In genomic region chr1:8813991-8814390, GRCh38 we compare ENCODE assay signal across 17 cellular contexts. TPM values are rescaled to one million over a fixed set of nuclear protein-coding genes. Genes with fewer than 3 reads are reported as not detected.
A peak's percentile ranks its signal among the peaks of the same experiment; 100 is the strongest.
DNase-seq lines count a peak whose midpoint lies in the region; ATAC-seq and TF ChIP-seq lines count a peak whose summit lies in the region.
"Had no signal": no experiment of that assay in that cellular context is flagged by ENCODE, and none has a peak within 500 bp of the region (broad histone marks: within the 10 kb centered on the region; RNA-seq: fewer than 3 reads in every experiment).

No MANE protein-coding gene starts in this region.

- no peaks in the 10 kb centered on the region for H3K9me3 ChIP-seq in BLaER1 treated with 17β-estradiol and CSF1 and Interleukin-3, amounts not matched to agents 10 nM and 100 nM (replicated peaks in 1 of 11)
- H3K9me3 ChIP-seq in PC-9 (ENCODE audit: insufficient read depth, low read depth), result no peaks in the 10 kb centered on the region
- H3K9me3 ChIP-seq in parathyroid adenoma (ENCODE audit: control insufficient read depth, low read length), result no peaks in the 10 kb centered on the region
- H3K9me3 ChIP-seq in MG63, result no peaks in the 10 kb centered on the region
- H3K9me3 ChIP-seq: heart left ventricle had no signal

- DNase-seq in PC-9 (no peak), fibroblast of the aortic adventitia (ENCODE audit: low read depth) (peak; percentile 11), MG63 (no peak), AG20443 (ENCODE audit: low spot score) (no peak)
- DNase-seq: H7; heart left ventricle; left colon; NCI-H1436 treated with DMSO at 0.1 percent for 48 hours; stimulated activated CD4-positive, alpha-beta T cell treated with anti-CD3 and anti-CD28 coated beads, Interleukin-4, amount 100 ng/mL, for 4 hours; SW 1271; WERI-Rb-1 had no signal

- CTCF ChIA-PET in PC-9 (lab: Charles Lee), result interaction anchor here (0.6 kb wide), 1 partner anchor 14 kb away, joined by 3 read pairs; no protein-coding TSS in a partner anchor

- peaks cover 11% of the 10 kb centered on the region for H3F3A ChIP-seq in PC-9 (ENCODE audit: insufficient read depth, low read depth)

- no TSS peak for BruUV-seq in PC-9 (replicated peaks; lab: Mats Ljungman, UMichigan)

- POLR2A ChIA-PET in PC-9 (lab: Charles Lee; ENCODE audit: unreplicated experiment), result no interaction called here

- peak overlapping the region; percentile 67 to 98 (median 93); a peak in 19 of 22 replicates for H3K4me2 ChIP-seq in BLaER1 treated with 17β-estradiol and CSF1 and Interleukin-3, amounts not matched to agents 10 nM and 100 nM
- H3K4me2 ChIP-seq in PC-9, result peak overlapping the region; percentile 21; the same call in 1 of the 2 replicates
- H3K4me2 ChIP-seq in parathyroid adenoma (ENCODE audit: low read length), result peak overlapping the region; percentile 27

- peaks cover 0 to 4% (median 0%) of the 10 kb centered on the region in 11 experiments; a peak in 1 of 22 replicates for H3K36me3 ChIP-seq in BLaER1 treated with 17β-estradiol and CSF1 and Interleukin-3, amounts not matched to agents 10 nM and 100 nM
- H3K36me3 ChIP-seq in PC-9 (ENCODE audit: low read depth) (no peaks in the 10 kb centered on the region), parathyroid adenoma (ENCODE audit: control insufficient read depth, insufficient read depth, low read length) (no peaks in the 10 kb centered on the region), MG63 (no peaks in the 10 kb centered on the region)
- H3K36me3 ChIP-seq: cardiac muscle cell, heart left ventricle, WERI-Rb-1 had no signal

- H3K4me3 ChIP-seq in BLaER1 treated with 17β-estradiol and CSF1 and Interleukin-3, amounts not matched to agents 10 nM and 100 nM, result no peak overlapping the region
- H3K4me3 ChIP-seq in PC-9 (no peak overlapping the region), fibroblast of the aortic adventitia (ENCODE audit: low read depth, low read length) (no peak overlapping the region), parathyroid adenoma (ENCODE audit: low read depth, low read length) (no peak overlapping the region), MG63 (no peak overlapping the region)
- H3K4me3 ChIP-seq: cardiac muscle cell, heart left ventricle had no signal

- no peaks in the 10 kb centered on the region for H3K27me3 ChIP-seq in BLaER1 treated with 17β-estradiol and CSF1 and Interleukin-3, amounts not matched to agents 10 nM and 100 nM
- no peaks in the 10 kb centered on the region for H3K27me3 ChIP-seq in PC-9 (ENCODE audit: insufficient read depth, low read depth)
- H3K27me3 ChIP-seq in parathyroid adenoma (ENCODE audit: control insufficient read depth, insufficient read depth, low read length), result no peaks in the 10 kb centered on the region
- H3K27me3 ChIP-seq in MG63, result no peaks in the 10 kb centered on the region
- H3K27me3 ChIP-seq: cardiac muscle cell, heart left ventricle had no signal

- TF ChIP-seq CTCF in PC-9 (conservative IDR thresholded peaks at IDR 0.05), result no peak
- no peak for TF ChIP-seq CTCF in fibroblast of the aortic adventitia (IDR thresholded peaks at IDR 0.05; ENCODE audit: insufficient read depth, low read length)
- no peak for TF ChIP-seq CTCF in parathyroid adenoma (IDR thresholded peaks at IDR 0.05)

- H3K4me1 ChIP-seq in BLaER1 treated with 17β-estradiol and CSF1 and Interleukin-3, amounts not matched to agents 10 nM and 100 nM, result peaks cover 33 to 61% (median 43%) of the 10 kb centered on the region in 10 experiments
- peaks cover 41% of the 10 kb centered on the region for H3K4me1 ChIP-seq in PC-9 (replicated peaks; ENCODE audit: insufficient read depth)
- peaks cover 4% of the 10 kb centered on the region for H3K4me1 ChIP-seq in parathyroid adenoma

- H3K27ac ChIP-seq in BLaER1 treated with 17β-estradiol and CSF1 and Interleukin-3, amounts not matched to agents 10 nM and 100 nM, result 0 out of 22 replicates have a peak overlapping the region, but pooled peaks of 5 of the 11 experiments have one; percentile 2 to 91 (median 22)
- H3K27ac ChIP-seq in PC-9 (no peak overlapping the region), parathyroid adenoma (no peak overlapping the region)
- H3K27ac ChIP-seq: cardiac muscle cell, WERI-Rb-1 had no signal

- H3K9ac ChIP-seq in BLaER1 treated with 17β-estradiol and CSF1 and Interleukin-3, amounts not matched to agents 10 nM and 100 nM, result peak overlapping the region in 5 of 11 experiments; percentile 21 to 97 (median 42); a peak in 5 of 22 replicates
- H3K9ac ChIP-seq in parathyroid adenoma, result no peak overlapping the region

- H3K79me2 ChIP-seq in PC-9 (ENCODE audit: low read depth), result peaks cover 48% of the 10 kb centered on the region
- peaks cover 13% of the 10 kb centered on the region for H3K79me2 ChIP-seq in parathyroid adenoma

- peaks cover 15 to 61% (median 33%) of the 10 kb centered on the region in 11 experiments; a peak in 15 of 22 replicates for H4K20me1 ChIP-seq in BLaER1 treated with 17β-estradiol and CSF1 and Interleukin-3, amounts not matched to agents 10 nM and 100 nM
- H4K20me1 ChIP-seq in PC-9 (ENCODE audit: insufficient read depth), result no peaks in the 10 kb centered on the region

- H2AFZ ChIP-seq in PC-9 (no peak overlapping the region), parathyroid adenoma (no peak overlapping the region)

- no peaks in the 10 kb centered on the region for H3K9me2 ChIP-seq in PC-9 (ENCODE audit: insufficient read depth)

- intact Hi-C loops in PC-9 (cut with micrococcal nuclease; ENCODE audit: unreplicated experiment), result no loop called here

- no peak for ATAC-seq in GM18520 (IDR thresholded peaks at IDR 0.05; ENCODE audit: unreplicated experiment)
- no peak for ATAC-seq in GM21528 (IDR thresholded peaks at IDR 0.05; ENCODE audit: low FRiP score, unreplicated experiment)
- ATAC-seq: activated naive CD4-positive, alpha-beta T cell treated with anti-CD3 and anti-CD28 coated beads, Interleukin-2, amount 50 U/mL, for 72 hours; heart left ventricle; left colon had no signal

RNA-seq across cellular contexts. Expression of gene RERE, which starts 3.4 kb away (rescaled TPM):
- total RNA-seq in PC-9 (2021) (73.4 and 98.7 TPM in 2 replicates), fibroblast of the aortic adventitia (ENCODE audit: low replicate concordance) (27.0 and 50.3 TPM in 2 replicates)
- 1.5 and 7.2 TPM in 2 replicates for total RNA-seq in MG63 (2014; rRNA removed; shearing (Covaris generic); ENCODE audit: low replicate concordance)

Comparison
In these comparisons a context has a peak if more than half of its experiments do, and no peak if none do; other contexts are left out.
1. H3K4me2 ChIP-seq: peak in every context shown above with its lines; median percentile 93 in BLaER1 treated with 17β-estradiol and CSF1 and Interleukin-3, amounts not matched to agents 10 nM and 100 nM; 27 in parathyroid adenoma; 21 in PC-9.